26 cellular contexts compared by ENCODE assay signal in genomic region chr20:49260218-49260617, GRCh38.
"Had no signal": no experiment of that assay in that cellular context is flagged by ENCODE, and none has a peak within 500 bp of the region (broad histone marks: within the 10 kb centered on the region; RNA-seq: fewer than 3 reads in every experiment).

No MANE protein-coding gene starts in this region.

- H3K4me1 ChIP-seq: ascending aorta, prostate gland, sigmoid colon, suprapubic skin, tibial artery had no signal

- H3K27ac ChIP-seq: ascending aorta, brain microvascular endothelial cell, ovary, prostate gland, sigmoid colon, suprapubic skin, tibial artery had no signal

- H3K9me3 Mint-ChIP-seq: effector memory CD8-positive, alpha-beta T cell; stimulated activated memory B cell treated with anti-CD40 and anti-IgM and Interleukin-4, amounts not matched to agents 10 μg/mL and 1 μg/mL and 100 μg/mL, for 72 hours had no signal

- H3K4me3 ChIP-seq: ascending aorta, ovary, prostate gland, sigmoid colon, suprapubic skin, tibial artery had no signal

- H3K27me3 Mint-ChIP-seq: activated CD8-positive, alpha-beta memory T cell treated with anti-CD3 and anti-CD28 coated beads, Interleukin-2, amount 10 ng/mL, durations not matched to agents 7 days and 5 days; effector memory CD8-positive, alpha-beta T cell; naive B cell; stimulated activated memory B cell treated with anti-CD40 and anti-IgM and Interleukin-4, amounts not matched to agents 10 μg/mL and 1 μg/mL and 100 μg/mL, for 72 hours had no signal

- FAIRE-seq: keratinocyte, small intestine had no signal

- H3K4me3 Mint-ChIP-seq: activated CD8-positive, alpha-beta memory T cell treated with anti-CD3 and anti-CD28 coated beads, Interleukin-2, amount 10 ng/mL, durations not matched to agents 7 days and 5 days; effector memory CD8-positive, alpha-beta T cell; naive B cell; stimulated activated memory B cell treated with anti-CD40 and anti-IgM and Interleukin-4, amounts not matched to agents 10 μg/mL and 1 μg/mL and 100 μg/mL, for 72 hours; WTC11 had no signal

- DNase-seq: activated CD4-positive, alpha-beta T cell treated with anti-CD3 and anti-CD28 coated beads for 1 hour; activated CD4-positive, alpha-beta T cell treated with anti-CD3 and anti-CD28 coated beads, Interleukin-2, amount 50 U/mL, for 48 hours; activated CD8-positive, alpha-beta memory T cell treated with anti-CD3 and anti-CD28 coated beads, Interleukin-2, amount 10 ng/mL, durations not matched to agents 7 days and 5 days; activated naive CD4-positive, alpha-beta T cell; brain microvascular endothelial cell; cortex of kidney; effector memory CD8-positive, alpha-beta T cell; head of caudate nucleus; hippocampal formation; left cardiac atrium; left ventricle myocardium superior; naive B cell; ovary; retina; sigmoid colon; small intestine; stimulated activated CD4-positive, alpha-beta T cell treated with anti-CD3 and anti-CD28 coated beads, Interleukin-4, amount 100 ng/mL, for 24 hours; T-helper 2 cell; tibial artery had no signal

- H3K4me1 Mint-ChIP-seq: naive B cell; stimulated activated memory B cell treated with anti-CD40 and anti-IgM and Interleukin-4, amounts not matched to agents 10 μg/mL and 1 μg/mL and 100 μg/mL, for 72 hours; WTC11 had no signal

- H3K27me3 ChIP-seq: ascending aorta, brain microvascular endothelial cell, ovary, sigmoid colon, suprapubic skin, tibial artery had no signal

- H3K27ac Mint-ChIP-seq: activated CD8-positive, alpha-beta memory T cell treated with anti-CD3 and anti-CD28 coated beads, Interleukin-2, amount 10 ng/mL, durations not matched to agents 7 days and 5 days; stimulated activated memory B cell treated with anti-CD40 and anti-IgM and Interleukin-4, amounts not matched to agents 10 μg/mL and 1 μg/mL and 100 μg/mL, for 72 hours; WTC11 had no signal

- H3K9me3 ChIP-seq: ascending aorta, ovary, prostate gland, sigmoid colon, suprapubic skin, tibial artery had no signal

- ATAC-seq: activated CD8-positive, alpha-beta memory T cell treated with anti-CD3 and anti-CD28 coated beads, Interleukin-2, amount 10 ng/mL, durations not matched to agents 7 days and 5 days; effector memory CD8-positive, alpha-beta T cell; left cardiac atrium; left ventricle myocardium superior; SK-N-SH treated with all-trans-retinoic acid at 6 μM for 48 hours; stimulated activated memory B cell treated with anti-CD40 and anti-IgM and Interleukin-4, amounts not matched to agents 10 μg/mL and 1 μg/mL and 100 μg/mL, for 72 hours; WTC11 had no signal

- H3K36me3 ChIP-seq: ovary had no signal
